ENCODE assay signal across 12 cellular contexts in genomic region chr1:147927689-147928088, GRCh38. TPM values are rescaled to one million over a fixed set of nuclear protein-coding genes. Genes with fewer than 3 reads are reported as not detected.
"Had no signal": no experiment of that assay in that cellular context is flagged by ENCODE, and none has a peak within 500 bp of the region (broad histone marks: within the 10 kb centered on the region; RNA-seq: fewer than 3 reads in every experiment).

No MANE protein-coding gene starts in this region.

RNA-seq across cellular contexts. Expression of gene GJA8, which starts 25.1 kb away (rescaled TPM):
- total RNA-seq: activated CD4-positive, alpha-beta T cell treated with anti-CD3 and anti-CD28 coated beads, Interleukin-2, amount 10 ng/mL, durations not matched to agents 7 days and 5 days; activated CD8-positive, alpha-beta T cell treated with anti-CD3 and anti-CD28 coated beads, Interleukin-2, amount 10 ng/mL, durations not matched to agents 7 days and 5 days; activated naive CD8-positive, alpha-beta T cell treated with anti-CD3 and anti-CD28 coated beads, Interleukin-2, amount 10 ng/mL, durations not matched to agents 7 days and 5 days; activated T-helper 2 cell treated with anti-CD3 and anti-CD28 coated beads, Interferon-gamma antibody, Interleukin-2, Interleukin-4, amounts not matched to agents 10 μg/mL and 5 μg/mL and 100 μg/mL, durations not matched to agents 14 hours and 24 hours and 36 hours; ascending aorta; breast epithelium; cardiac septum; NCI-H460; Peyer's patch; SJSA1 had no signal
- polyA plus RNA-seq: adipose tissue, SK-N-SH had no signal
